Comparison of ENCODE assay signal across 9 cellular contexts in the genomic region with DNA sequence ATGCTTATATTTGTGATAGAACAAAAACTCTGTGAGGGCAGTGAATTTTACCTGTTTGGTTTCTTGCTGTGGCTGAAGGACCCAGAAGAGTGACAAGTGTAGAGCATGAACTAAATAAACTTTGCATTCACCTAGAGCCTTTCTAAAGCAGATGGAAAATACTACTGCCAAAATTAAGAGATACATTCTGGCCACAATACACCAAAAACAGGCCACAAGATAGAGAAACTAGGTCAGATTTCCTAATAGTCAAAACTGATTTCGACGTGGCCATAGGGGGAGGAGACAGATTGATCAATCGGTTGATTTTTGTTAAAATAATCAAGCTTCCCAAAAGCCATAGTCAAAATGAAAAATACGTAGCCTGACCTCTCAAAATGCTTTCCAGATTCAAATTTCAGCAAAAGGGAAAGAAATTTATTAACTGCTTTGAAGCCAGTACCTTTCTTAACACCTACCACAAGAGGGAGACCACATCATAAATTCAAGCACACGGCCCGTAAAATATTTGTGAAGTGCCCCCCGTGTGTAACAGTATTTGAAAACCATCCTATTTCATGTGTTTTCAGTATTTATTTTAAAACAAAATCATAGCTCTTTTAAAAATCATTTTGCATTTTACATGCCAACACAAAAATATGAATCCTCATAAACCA.
DNase-seq lines count a peak whose midpoint lies in the region; ATAC-seq and TF ChIP-seq lines count a peak whose summit lies in the region.
"Had no signal": no experiment of that assay in that cellular context is flagged by ENCODE, and none has a peak within 500 bp of the region (broad histone marks: within the 10 kb centered on the region; RNA-seq: fewer than 3 reads in every experiment).

No MANE protein-coding gene starts in this region.

- no peak for ATAC-seq in stimulated activated naive CD8-positive, alpha-beta T cell treated with anti-CD3 and anti-CD28 coated beads, Interleukin-15, amount 100 ng/mL, for 72 hours

- H3K4me1 Mint-ChIP-seq in osteocyte (ENCODE audit: unreplicated experiment) = no peaks in the 10 kb centered on the region
- H3K4me1 Mint-ChIP-seq in stimulated activated naive CD8-positive, alpha-beta T cell treated with anti-CD3 and anti-CD28 coated beads, Interleukin-15, amount 100 ng/mL, for 72 hours = no peaks in the 10 kb centered on the region

- H3K9me3 Mint-ChIP-seq in osteocyte (ENCODE audit: unreplicated experiment) = no peaks in the 10 kb centered on the region
- no peaks in the 10 kb centered on the region for H3K9me3 Mint-ChIP-seq in stimulated activated naive CD8-positive, alpha-beta T cell treated with anti-CD3 and anti-CD28 coated beads, Interleukin-15, amount 100 ng/mL, for 72 hours
- H3K9me3 Mint-ChIP-seq: T-helper 1 cell treated with Interleukin-12 subunit alpha and Interleukin-12 subunit beta and Interleukin-4 antibody, amounts not matched to agents 30 μg/mL and 1 μg/mL, for 36 hours had no signal

- no peak overlapping the region for H3K27ac Mint-ChIP-seq in osteocyte (ENCODE audit: unreplicated experiment)
- H3K27ac Mint-ChIP-seq in stimulated activated naive CD8-positive, alpha-beta T cell treated with anti-CD3 and anti-CD28 coated beads, Interleukin-15, amount 100 ng/mL, for 72 hours = no peak overlapping the region
- H3K27ac Mint-ChIP-seq: T-helper 1 cell treated with Interleukin-12 subunit alpha and Interleukin-12 subunit beta and Interleukin-4 antibody, amounts not matched to agents 30 μg/mL and 1 μg/mL, for 36 hours had no signal

- in situ Hi-C loops in GM13976 (cut with MboI; ENCODE audit: low sequenced_read_pairs, unreplicated experiment) = no loop called here

- no peaks in the 10 kb centered on the region for H3K36me3 Mint-ChIP-seq in osteocyte (ENCODE audit: unreplicated experiment)

- DNase-seq in GM13976 (ENCODE audit: low spot score) (peak; percentile 44), NCI-H345 treated with DMSO at 0.1 percent for 48 hours (lab: John Stamatoyannopoulos, UW; ENCODE audit: unreplicated experiment) (peak; percentile 8), epithelial cell of esophagus (ENCODE audit: low read depth) (peak; percentile 30), osteocyte (ENCODE audit: extremely low spot score, unreplicated experiment) (no peak), NCI-H2107 treated with DMSO at 0.1 percent for 48 hours (lab: John Stamatoyannopoulos, UW; ENCODE audit: unreplicated experiment) (no peak), T-helper 1 cell (no peak)
- no peak for DNase-seq in activated CD4-positive, alpha-beta T cell treated with anti-CD3 and anti-CD28 coated beads for 1 hour
- no peak for DNase-seq in stimulated activated naive CD8-positive, alpha-beta T cell treated with anti-CD3 and anti-CD28 coated beads, Interleukin-15, amount 100 ng/mL, for 72 hours

- peak; percentile 16 for TF ChIP-seq CTCF in GM13976 (IDR thresholded peaks at IDR 0.05; ENCODE audit: borderline replicate concordance, control extremely low read depth, extremely low read depth, insufficient read depth, missing control alignments)
- peak; percentile 48 for TF ChIP-seq CTCF in epithelial cell of esophagus (IDR thresholded peaks at IDR 0.05; ENCODE audit: insufficient read depth, low read depth, low read length, missing control alignments)
- TF ChIP-seq CTCF in osteocyte (IDR thresholded peaks at IDR 0.05) = peak; percentile 53

- H3K4me3 ChIP-seq in epithelial cell of esophagus (ENCODE audit: low read length) = no peak overlapping the region

- H3K4me3 Mint-ChIP-seq in osteocyte (ENCODE audit: unreplicated experiment) = no peak overlapping the region
- H3K4me3 Mint-ChIP-seq in stimulated activated naive CD8-positive, alpha-beta T cell treated with anti-CD3 and anti-CD28 coated beads, Interleukin-15, amount 100 ng/mL, for 72 hours = no peak overlapping the region
- H3K4me3 Mint-ChIP-seq: T-helper 1 cell treated with Interleukin-12 subunit alpha and Interleukin-12 subunit beta and Interleukin-4 antibody, amounts not matched to agents 30 μg/mL and 1 μg/mL, for 36 hours had no signal

- peaks cover 66% of the 10 kb centered on the region for H3K27me3 Mint-ChIP-seq in osteocyte (ENCODE audit: unreplicated experiment)
- peaks cover 45% of the 10 kb centered on the region for H3K27me3 Mint-ChIP-seq in stimulated activated naive CD8-positive, alpha-beta T cell treated with anti-CD3 and anti-CD28 coated beads, Interleukin-15, amount 100 ng/mL, for 72 hours

Comparison
In these comparisons a context has a peak if more than half of its experiments do, and no peak if none do; other contexts are left out.
1. DNase-seq: peak in GM13976 (single experiment), NCI-H345 treated with DMSO at 0.1 percent for 48 hours (single experiment) and epithelial cell of esophagus (single experiment); none in osteocyte (single experiment), NCI-H2107 treated with DMSO at 0.1 percent for 48 hours (single experiment), T-helper 1 cell (0 of 5), activated CD4-positive, alpha-beta T cell treated with anti-CD3 and anti-CD28 coated beads for 1 hour (single experiment) and stimulated activated naive CD8-positive, alpha-beta T cell treated with anti-CD3 and anti-CD28 coated beads, Interleukin-15, amount 100 ng/mL, for 72 hours (0 of 2).
2. Peak in every context shown above with its lines, with median percentiles within 50 percentile points of each other: CTCF ChIP-seq.